ENCODE assay signal across 18 cellular contexts in genomic region chr1:48194801-48195200, GRCh38. TPM values are rescaled to one million over a fixed set of nuclear protein-coding genes. Genes with fewer than 3 reads are reported as not detected.
DNase-seq lines count a peak whose midpoint lies in the region; ATAC-seq and TF ChIP-seq lines count a peak whose summit lies in the region.
"Had no signal": no experiment of that assay in that cellular context is flagged by ENCODE, and none has a peak within 500 bp of the region (broad histone marks: within the 10 kb centered on the region; RNA-seq: fewer than 3 reads in every experiment).

No MANE protein-coding gene starts in this region.

- no peaks in the 10 kb centered on the region for H3K9me3 ChIP-seq in breast epithelium
- H3K9me3 ChIP-seq in body of pancreas, result no peaks in the 10 kb centered on the region
- H3K9me3 ChIP-seq: A549, Caco-2, HAP-1 had no signal

- TF ChIP-seq POLR2A in breast epithelium (IDR thresholded peaks at IDR 0.05), result no peak
- no peak for TF ChIP-seq POLR2A in body of pancreas (IDR thresholded peaks at IDR 0.05)

- no peaks in the 10 kb centered on the region for H3K27me3 Mint-ChIP-seq in MCF 10A (ENCODE audit: insufficient read depth, unreplicated experiment)

- no peaks in the 10 kb centered on the region for H3K27me3 ChIP-seq in breast epithelium
- peaks cover 0 to 4% of the 10 kb centered on the region in 2 donors for H3K27me3 ChIP-seq in body of pancreas

- no peak overlapping the region for H3K27ac ChIP-seq in breast epithelium
- no peak overlapping the region for H3K27ac ChIP-seq in body of pancreas
- H3K27ac ChIP-seq: 22Rv1, A549, C4-2B, GM23248 had no signal

- ATAC-seq in body of pancreas, result no peak
- ATAC-seq: A549, HepG2 had no signal

- BruUV-seq in MCF 10A (replicated peaks; lab: Mats Ljungman, UMichigan), result no TSS peak

- CTCF ChIA-PET in MCF 10A (lab: Yijun Ruan, JAX), result interaction anchor here (0.6 to 2.8 kb wide), 7 partner anchors 9 to 468 kb away, joined by 3 to 22 read pairs (median 3); no protein-coding TSS in a partner anchor

- H3K36me3 ChIP-seq in breast epithelium, result no peaks in the 10 kb centered on the region
- no peaks in the 10 kb centered on the region for H3K36me3 ChIP-seq in body of pancreas (replicated peaks in 1 of 2; ENCODE audit: insufficient read depth in 1 of 2, low read depth in 2 of 2)
- H3K36me3 ChIP-seq: HAP-1 had no signal

- intact Hi-C loops in MCF 10A (cut with micrococcal nuclease), result no loop called here
- intact Hi-C loops in breast epithelium (cut with DNase I; ENCODE audit: low total_unique reads), result no loop called here
- intact Hi-C loops in body of pancreas (cut with DNase I), result no loop called here

- H3K4me3 Mint-ChIP-seq in MCF 10A (ENCODE audit: unreplicated experiment), result no peak overlapping the region
- H3K4me3 Mint-ChIP-seq: CD4-positive, alpha-beta T cell had no signal

- WGBS in body of pancreas, 2 donors, result 16 to 32% methylated on average over 2 of the region's 2 CpGs

- TF ChIP-seq CTCF in MCF 10A (IDR thresholded peaks at IDR 0.05; ENCODE audit: unreplicated experiment) (no peak), breast epithelium (IDR thresholded peaks at IDR 0.05) (no peak), choroid plexus epithelial cell (conservative IDR thresholded peaks at IDR 0.05; ENCODE audit: low read depth, low read length) (no peak), body of pancreas (IDR thresholded peaks at IDR 0.05) (no peak)

- H3K4me1 ChIP-seq in breast epithelium (no peaks in the 10 kb centered on the region), body of pancreas (no peaks in the 10 kb centered on the region)
- H3K4me1 ChIP-seq: A549, Caco-2, HAP-1 had no signal

- H3K9me3 Mint-ChIP-seq in MCF 10A (ENCODE audit: unreplicated experiment), result no peaks in the 10 kb centered on the region
- H3K9me3 Mint-ChIP-seq: CD4-positive, alpha-beta T cell had no signal

- peak overlapping the region; percentile 31 for H3K27ac Mint-ChIP-seq in MCF 10A (ENCODE audit: low read depth, unreplicated experiment)
- H3K27ac Mint-ChIP-seq: CD4-positive, alpha-beta T cell had no signal

- H3K4me3 ChIP-seq in breast epithelium (no peak overlapping the region), choroid plexus epithelial cell (ENCODE audit: low read depth, low read length) (no peak overlapping the region), body of pancreas (no peak overlapping the region)
- H3K4me3 ChIP-seq: A549, GM23248, HAP-1 had no signal

- POLR2A ChIA-PET in MCF 10A (lab: Yijun Ruan, JAX), result interaction anchor here (0.7 to 2.5 kb wide), 4 partner anchors 9 to 79 kb away, joined by 3 to 20 read pairs (median 4); no protein-coding TSS in a partner anchor

- peaks cover 47% of the 10 kb centered on the region for H3K4me1 Mint-ChIP-seq in MCF 10A (ENCODE audit: insufficient read depth, unreplicated experiment)

- peaks cover 6% of the 10 kb centered on the region for H3K36me3 Mint-ChIP-seq in MCF 10A (ENCODE audit: insufficient read depth, unreplicated experiment)

- peak; percentile 63 for DNase-seq in MCF 10A (ENCODE audit: unreplicated experiment)
- no peak for DNase-seq in breast epithelium (ENCODE audit: low spot score in 2 of 2)
- peak; percentile 44 for DNase-seq in choroid plexus epithelial cell (ENCODE audit: low read depth)
- peak; percentile 28 for DNase-seq in kidney tubule cell (ENCODE audit: low spot score)
- DNase-seq in mucosa of gallbladder (ENCODE audit: low spot score), result no peak
- no peak for DNase-seq in body of pancreas
- DNase-seq in SIG-M5 (lab: John Stamatoyannopoulos, UW), result no peak
- DNase-seq: AML-193; Caco-2; CD4-positive, alpha-beta T cell; GDM1; GM23248 had no signal

RNA-seq across cellular contexts. Expression of gene SLC5A9, which starts 27.7 kb away (rescaled TPM):
- not detected in 2 replicates for total RNA-seq in MCF 10A (2022)
- total RNA-seq in breast epithelium, result under 1 TPM in 2 of 3 donors, not detected in 1; 0.16 to 0.73 TPM
- total RNA-seq in mucosa of gallbladder, result 15.2 TPM
- total RNA-seq in body of pancreas, result 1 to 10 TPM; 3.3 to 5.2 TPM
- total RNA-seq: CD4-positive, alpha-beta T cell; GM23248; H4 had no signal

Comparison
In these comparisons a context has a peak if more than half of its experiments do, and no peak if none do; other contexts are left out.
1. DNase-seq: peak in MCF 10A (single experiment), choroid plexus epithelial cell (single experiment) and kidney tubule cell (single experiment); none in breast epithelium (0 of 2), mucosa of gallbladder (single experiment), body of pancreas (0 of 4) and SIG-M5 (single experiment).